ENCODE assay signal across 24 cellular contexts in genomic region chr2:99660616-99661416, GRCh38.
DNase-seq lines count a peak whose midpoint lies in the region; FAIRE-seq and TF ChIP-seq lines count a peak whose summit lies in the region.
"Had no signal": no experiment of that assay in that cellular context is flagged by ENCODE, and none has a peak within 500 bp of the region (broad histone marks: within the 10 kb centered on the region; RNA-seq: fewer than 3 reads in every experiment).

No MANE protein-coding gene starts in this region.

- peaks cover 31% of the 10 kb centered on the region for H3K4me1 ChIP-seq in muscle layer of colon (ENCODE audit: insufficient read depth, low read length)
- H3K4me1 ChIP-seq: A549 had no signal

- H3K27ac Mint-ChIP-seq in activated naive CD4-positive, alpha-beta T cell treated with anti-CD3 and anti-CD28 coated beads, Interleukin-2, amount 10 ng/mL, durations not matched to agents 7 days and 5 days = peak overlapping the region; percentile 56
- peak overlapping the region; percentile 37 for H3K27ac Mint-ChIP-seq in chondrocyte (ENCODE audit: unreplicated experiment)
- H3K27ac Mint-ChIP-seq: activated naive CD8-positive, alpha-beta T cell treated with anti-CD3 and anti-CD28 coated beads, Interleukin-2, amount 50 U/mL, for 24 hours; CD8-positive, alpha-beta T cell; naive thymus-derived CD8-positive, alpha-beta T cell had no signal

- H3K27me3 ChIP-seq in muscle layer of colon (ENCODE audit: control insufficient read depth in 1 of 2, insufficient read depth in 2 of 2, low read length in 2 of 2) = no peaks in the 10 kb centered on the region
- H3K27me3 ChIP-seq: cardiac muscle cell, esophagus muscularis mucosa had no signal

- DNase-seq in activated naive CD4-positive, alpha-beta T cell treated with anti-CD3 and anti-CD28 coated beads, Interleukin-2, amount 10 ng/mL, durations not matched to agents 7 days and 5 days = no peak
- no peak for DNase-seq in activated naive CD4-positive, alpha-beta T cell (lab: John Stamatoyannopoulos, UW)
- DNase-seq in chondrocyte (ENCODE audit: low spot score) (no peak), DMS79 (lab: John Stamatoyannopoulos, UW) (no peak), NCI-H2227 (lab: John Stamatoyannopoulos, UW; ENCODE audit: unreplicated experiment) (no peak), GM12892 (ENCODE audit: insufficient read length) (no peak), NCI-H526 (lab: John Stamatoyannopoulos, UW) (no peak)
- DNase-seq: activated CD4-positive, alpha-beta T cell treated with anti-CD3 and anti-CD28 coated beads for 1 hour; activated naive CD8-positive, alpha-beta T cell treated with anti-CD3 and anti-CD28 coated beads, Interleukin-2, amount 50 U/mL, for 24 hours; CD8-positive, alpha-beta T cell; effector CD8-positive, alpha-beta T cell; GOT3; lower lobe of right lung; MM.1S; naive thymus-derived CD8-positive, alpha-beta T cell; NCI-H2029; PC-9; SK-N-SH; T-helper 9 cell had no signal

- TF ChIP-seq POLR2A in GM12892 (IDR thresholded peaks at IDR 0.05; ENCODE audit: low read depth, low read length) = no peak

- H3K27ac ChIP-seq in muscle layer of colon (ENCODE audit: low read depth, low read length) = peak overlapping the region; percentile 12
- H3K27ac ChIP-seq: A549, cardiac muscle cell, lower lobe of right lung, PC-9 had no signal

- FAIRE-seq in GM12892 (lab: Jason Lieb, UNC) = no peak
- FAIRE-seq: A549 had no signal

- no peaks in the 10 kb centered on the region for H3K36me3 ChIP-seq in muscle layer of colon (ENCODE audit: insufficient read depth, low read length)
- H3K36me3 ChIP-seq: cardiac muscle cell, esophagus muscularis mucosa, lower lobe of right lung had no signal

- no peaks in the 10 kb centered on the region for H3K27me3 Mint-ChIP-seq in activated naive CD4-positive, alpha-beta T cell treated with anti-CD3 and anti-CD28 coated beads, Interleukin-2, amount 10 ng/mL, durations not matched to agents 7 days and 5 days
- no peaks in the 10 kb centered on the region for H3K27me3 Mint-ChIP-seq in chondrocyte (ENCODE audit: low read depth)
- H3K27me3 Mint-ChIP-seq: activated naive CD8-positive, alpha-beta T cell treated with anti-CD3 and anti-CD28 coated beads, Interleukin-2, amount 50 U/mL, for 24 hours; progenitor cell of endocrine pancreas had no signal

- H3K36me3 Mint-ChIP-seq in activated naive CD4-positive, alpha-beta T cell treated with anti-CD3 and anti-CD28 coated beads, Interleukin-2, amount 10 ng/mL, durations not matched to agents 7 days and 5 days = no peaks in the 10 kb centered on the region
- H3K36me3 Mint-ChIP-seq in chondrocyte (ENCODE audit: low read depth) = peaks cover 19% of the 10 kb centered on the region
- H3K36me3 Mint-ChIP-seq: CD8-positive, alpha-beta T cell had no signal

- TF ChIP-seq CTCF in chondrocyte (IDR thresholded peaks at IDR 0.05) = no peak

- CTCF ChIA-PET in activated naive CD4-positive, alpha-beta T cell treated with anti-CD3 and anti-CD28 coated beads, Interleukin-2, amount 10 ng/mL, durations not matched to agents 7 days and 5 days (lab: Charles Lee) = no interaction called here

- H3K9ac ChIP-seq in muscle layer of colon (ENCODE audit: low read length) = no peak overlapping the region
- H3K9ac ChIP-seq: SK-N-SH had no signal

- no peak overlapping the region for H3K4me3 Mint-ChIP-seq in activated naive CD4-positive, alpha-beta T cell treated with anti-CD3 and anti-CD28 coated beads, Interleukin-2, amount 10 ng/mL, durations not matched to agents 7 days and 5 days
- no peak overlapping the region for H3K4me3 Mint-ChIP-seq in chondrocyte (ENCODE audit: unreplicated experiment)
- H3K4me3 Mint-ChIP-seq: activated naive CD8-positive, alpha-beta T cell treated with anti-CD3 and anti-CD28 coated beads, Interleukin-2, amount 50 U/mL, for 24 hours; CD8-positive, alpha-beta T cell; naive thymus-derived CD8-positive, alpha-beta T cell had no signal

- no peaks in the 10 kb centered on the region for H3K4me1 Mint-ChIP-seq in activated naive CD4-positive, alpha-beta T cell treated with anti-CD3 and anti-CD28 coated beads, Interleukin-2, amount 10 ng/mL, durations not matched to agents 7 days and 5 days
- H3K4me1 Mint-ChIP-seq in chondrocyte (ENCODE audit: low read depth) = peaks cover 86% of the 10 kb centered on the region
- H3K4me1 Mint-ChIP-seq: activated naive CD8-positive, alpha-beta T cell treated with anti-CD3 and anti-CD28 coated beads, Interleukin-2, amount 50 U/mL, for 24 hours; naive thymus-derived CD8-positive, alpha-beta T cell had no signal

- no peaks in the 10 kb centered on the region for H3K9me3 ChIP-seq in muscle layer of colon (ENCODE audit: low read length)
- H3K9me3 ChIP-seq: A549, esophagus muscularis mucosa, lower lobe of right lung, SK-N-SH had no signal

- no peaks in the 10 kb centered on the region for H3K9me3 Mint-ChIP-seq in activated naive CD4-positive, alpha-beta T cell treated with anti-CD3 and anti-CD28 coated beads, Interleukin-2, amount 10 ng/mL, durations not matched to agents 7 days and 5 days
- peaks cover 15% of the 10 kb centered on the region for H3K9me3 Mint-ChIP-seq in chondrocyte (ENCODE audit: low read depth)
- H3K9me3 Mint-ChIP-seq: CD8-positive, alpha-beta T cell had no signal

- H3K4me3 ChIP-seq in muscle layer of colon (ENCODE audit: low read depth in 1 of 2, low read length in 2 of 2) = no peak overlapping the region
- H3K4me3 ChIP-seq: A549, cardiac muscle cell, esophagus muscularis mucosa, lower lobe of right lung, PC-9 had no signal
